1 cellular context compared by ENCODE assay signal in the genomic region with DNA sequence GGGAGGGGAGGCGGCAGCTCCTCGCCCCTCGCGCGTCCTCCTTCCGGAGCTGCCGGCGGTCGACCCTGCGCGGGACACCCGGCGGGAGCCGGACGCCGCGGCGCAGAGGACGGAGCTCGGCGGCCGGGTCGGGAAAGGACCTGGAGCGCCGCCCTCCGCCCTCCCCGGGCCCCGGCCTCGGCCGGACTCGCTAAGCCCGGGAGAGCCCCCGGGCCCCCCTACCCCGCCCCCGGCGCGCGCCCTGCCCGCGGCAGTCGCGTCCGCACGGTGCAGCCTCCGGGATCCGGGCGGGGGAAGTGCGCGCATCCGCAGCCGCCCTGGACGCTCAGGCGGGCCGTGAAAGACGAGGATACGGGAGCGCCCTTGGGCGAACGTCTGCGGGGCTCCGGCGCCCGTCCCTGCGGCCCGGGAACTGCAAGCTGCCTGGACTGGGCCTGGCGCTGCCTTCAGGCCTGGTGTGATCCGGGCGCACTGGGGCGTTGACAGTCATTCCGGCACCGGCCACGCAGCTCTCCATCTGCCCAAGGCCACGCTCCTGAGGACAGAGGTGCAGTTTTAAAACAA.
A peak's percentile ranks its signal among the peaks of the same experiment; 100 is the strongest.
TF ChIP-seq lines count a peak whose summit lies in the region.

No MANE protein-coding gene starts in this region.

TF ChIP-seq in H1, 55 proteins besides CTCF, POLR2A, EP300 and RAD21:
- no peak for TF ChIP-seq MAFK (IDR thresholded peaks at IDR 0.05; ENCODE audit: low read depth, low read length)
- TF ChIP-seq TAF1 (IDR thresholded peaks at IDR 0.05; ENCODE audit: low read depth, low read length) = no peak
- no peak for TF ChIP-seq GTF2F1 (IDR thresholded peaks at IDR 0.05; ENCODE audit: borderline replicate concordance, low read depth, low read length)
- TF ChIP-seq SIX5 (IDR thresholded peaks at IDR 0.05; ENCODE audit: low read depth, low read length) = no peak
- TF ChIP-seq BCL11A (IDR thresholded peaks at IDR 0.05; ENCODE audit: low read depth in 2 of 2, low read length in 2 of 2) = no peak
- no peak for TF ChIP-seq FOSL1 (IDR thresholded peaks at IDR 0.05; ENCODE audit: insufficient read depth, low read depth, low read length)
- no peak for TF ChIP-seq TCF12 (IDR thresholded peaks at IDR 0.05; ENCODE audit: low read depth, low read length)
- peak; percentile 20; the same call in 1 of the 2 replicates for TF ChIP-seq SUZ12 (IDR thresholded peaks at IDR 0.05; ENCODE audit: low read length)
- TF ChIP-seq ZNF274 (IDR thresholded peaks at IDR 0.05; ENCODE audit: borderline replicate concordance, extremely low read depth, low read length) = no peak
- no peak for TF ChIP-seq KDM5A (IDR thresholded peaks at IDR 0.05; ENCODE audit: low read length)
- TF ChIP-seq, protein P1, sequence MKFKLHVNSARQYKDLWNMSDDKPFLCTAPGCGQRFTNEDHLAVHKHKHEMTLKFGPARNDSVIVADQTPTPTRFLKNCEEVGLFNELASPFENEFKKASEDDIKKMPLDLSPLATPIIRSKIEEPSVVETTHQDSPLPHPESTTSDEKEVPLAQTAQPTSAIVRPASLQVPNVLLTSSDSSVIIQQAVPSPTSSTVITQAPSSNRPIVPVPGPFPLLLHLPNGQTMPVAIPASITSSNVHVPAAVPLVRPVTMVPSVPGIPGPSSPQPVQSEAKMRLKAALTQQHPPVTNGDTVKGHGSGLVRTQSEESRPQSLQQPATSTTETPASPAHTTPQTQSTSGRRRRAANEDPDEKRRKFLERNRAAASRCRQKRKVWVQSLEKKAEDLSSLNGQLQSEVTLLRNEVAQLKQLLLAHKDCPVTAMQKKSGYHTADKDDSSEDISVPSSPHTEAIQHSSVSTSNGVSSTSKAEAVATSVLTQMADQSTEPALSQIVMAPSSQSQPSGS (IDR thresholded peaks at IDR 0.05; ENCODE audit: low read length) = no peak
- no peak for TF ChIP-seq POLR2AphosphoS5 (IDR thresholded peaks at IDR 0.05; ENCODE audit: low read depth, low read length)
- TF ChIP-seq CHD1 (IDR thresholded peaks at IDR 0.05; ENCODE audit: low read depth, low read length) = no peak
- TF ChIP-seq SP1 (IDR thresholded peaks at IDR 0.05; ENCODE audit: low read depth, low read length) = no peak
- no peak for TF ChIP-seq CHD2 (IDR thresholded peaks at IDR 0.05; ENCODE audit: low read length)
- TF ChIP-seq PHF8 (conservative IDR thresholded peaks at IDR 0.05; ENCODE audit: low read depth, low read length) = 0 out of 2 replicates have a peak, but pooled peaks have one; percentile 11
- 0 out of 2 replicates have a peak, but pooled peaks have one; percentile 22 for TF ChIP-seq GABPA (IDR thresholded peaks at IDR 0.05; ENCODE audit: borderline replicate concordance, insufficient read depth, low read length)
- no peak for TF ChIP-seq RNF2 (IDR thresholded peaks at IDR 0.05; ENCODE audit: borderline replicate concordance, low read depth, low read length, missing control alignments, poor library complexity, severe bottlenecking)
- no peak for TF ChIP-seq EGR1 (IDR thresholded peaks at IDR 0.05; ENCODE audit: borderline replicate concordance, low read depth, low read length)
- TF ChIP-seq TBP (IDR thresholded peaks at IDR 0.05; ENCODE audit: low read depth, low read length) = no peak
- TF ChIP-seq EZH2 (IDR thresholded peaks at IDR 0.05; ENCODE audit: low read depth, low read length, severe bottlenecking) = no peak
- 0 out of 4 replicates have a peak, but pooled peaks of 1 of the 2 experiments have one; percentile 52 for TF ChIP-seq HDAC2 (IDR thresholded peaks at IDR 0.05; ENCODE audit: borderline replicate concordance in 1 of 2, low read depth in 2 of 2, low read length in 2 of 2)
- TF ChIP-seq JUND (IDR thresholded peaks at IDR 0.05; ENCODE audit: low read length) = no peak
- no peak for TF ChIP-seq BACH1 (IDR thresholded peaks at IDR 0.05; ENCODE audit: low read length)
- TF ChIP-seq HDAC6 (IDR thresholded peaks at IDR 0.05; ENCODE audit: low read depth, low read length) = no peak
- TF ChIP-seq CBX8 (IDR thresholded peaks at IDR 0.05; ENCODE audit: borderline replicate concordance, low read depth, low read length) = no peak
- TF ChIP-seq JUN (IDR thresholded peaks at IDR 0.05; ENCODE audit: low read depth, low read length) = no peak
- TF ChIP-seq RFX5 (IDR thresholded peaks at IDR 0.05; ENCODE audit: borderline replicate concordance, low read depth, low read length) = no peak
- no peak for TF ChIP-seq SIRT6 (IDR thresholded peaks at IDR 0.05; ENCODE audit: low read length)
- no peak for TF ChIP-seq POU5F1 (IDR thresholded peaks at IDR 0.05; ENCODE audit: low read depth, low read length)
- no peak for TF ChIP-seq KDM4A (IDR thresholded peaks at IDR 0.05; ENCODE audit: low read depth, low read length, severe bottlenecking)
- no peak for TF ChIP-seq SAP30 (IDR thresholded peaks at IDR 0.05; ENCODE audit: insufficient read depth, insufficient replicate concordance, low read length)
- TF ChIP-seq, protein P2, sequence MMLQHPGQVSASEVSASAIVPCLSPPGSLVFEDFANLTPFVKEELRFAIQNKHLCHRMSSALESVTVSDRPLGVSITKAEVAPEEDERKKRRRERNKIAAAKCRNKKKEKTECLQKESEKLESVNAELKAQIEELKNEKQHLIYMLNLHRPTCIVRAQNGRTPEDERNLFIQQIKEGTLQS (IDR thresholded peaks at IDR 0.05; ENCODE audit: insufficient read depth, low read depth, low read length) = no peak
- no peak for TF ChIP-seq CTBP2 (IDR thresholded peaks at IDR 0.05; ENCODE audit: borderline replicate concordance, insufficient read depth, insufficient read length, low read length)
- no peak for TF ChIP-seq RBBP5 (IDR thresholded peaks at IDR 0.05; ENCODE audit: borderline replicate concordance, low read depth, low read length)
- no peak for TF ChIP-seq SIN3A (conservative IDR thresholded peaks at IDR 0.05 in 1 of 2, IDR thresholded peaks at IDR 0.05 in 1 of 2; ENCODE audit: low read depth in 1 of 2, low read length in 2 of 2)
- TF ChIP-seq KDM1A (IDR thresholded peaks at IDR 0.05; ENCODE audit: borderline replicate concordance, low read length) = peak; percentile 17; the same call in 1 of the 2 replicates
